In the genomic region with DNA sequence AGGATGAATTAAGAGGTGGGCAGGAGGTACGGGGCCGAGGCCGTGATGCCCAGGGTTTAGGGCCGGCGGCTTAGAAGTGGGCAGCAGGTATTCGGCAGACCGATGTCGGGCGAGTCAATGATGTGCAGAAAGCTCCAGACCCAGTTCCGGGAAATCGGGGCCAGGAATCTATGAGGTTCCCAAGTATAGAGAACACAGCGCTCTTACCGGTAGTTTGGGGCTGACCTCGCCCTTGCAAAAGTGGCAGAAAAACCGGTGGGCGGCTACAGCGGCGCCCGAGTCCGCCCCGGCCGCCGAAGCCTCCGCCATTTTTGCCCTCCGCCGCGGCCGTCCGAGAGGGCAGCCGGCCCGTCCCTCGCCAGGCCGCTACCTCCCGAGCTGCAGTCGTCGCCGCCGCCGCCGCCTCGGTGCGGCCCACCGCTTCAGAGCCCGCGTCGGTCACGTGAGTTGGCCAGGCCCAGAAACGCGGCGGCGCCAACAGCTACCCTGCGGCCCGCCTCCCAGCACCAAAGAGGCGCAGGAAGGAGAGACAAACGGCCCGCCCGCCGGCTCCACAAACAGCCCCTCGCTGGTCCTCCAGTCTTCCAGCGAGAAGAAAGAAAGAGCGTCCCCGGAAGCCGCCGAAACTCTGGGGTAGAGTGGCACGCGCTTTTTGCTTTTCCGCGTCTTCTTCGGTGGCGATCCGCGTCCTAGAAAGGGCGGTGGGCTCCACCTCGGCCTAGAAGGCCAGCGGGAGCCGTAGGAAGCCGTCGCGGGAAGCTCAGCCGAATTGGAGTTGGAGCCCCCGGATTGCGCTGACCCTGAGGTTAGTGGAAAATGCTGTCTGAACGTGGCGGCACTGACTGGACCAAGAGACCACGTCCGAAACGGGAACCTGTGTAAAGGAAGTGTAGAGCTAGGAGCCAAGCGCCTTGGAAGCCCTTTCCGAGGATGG, we compare ENCODE assay signal across 1 cellular context.
TF ChIP-seq lines count a peak whose summit lies in the region.

A gene with protein sequence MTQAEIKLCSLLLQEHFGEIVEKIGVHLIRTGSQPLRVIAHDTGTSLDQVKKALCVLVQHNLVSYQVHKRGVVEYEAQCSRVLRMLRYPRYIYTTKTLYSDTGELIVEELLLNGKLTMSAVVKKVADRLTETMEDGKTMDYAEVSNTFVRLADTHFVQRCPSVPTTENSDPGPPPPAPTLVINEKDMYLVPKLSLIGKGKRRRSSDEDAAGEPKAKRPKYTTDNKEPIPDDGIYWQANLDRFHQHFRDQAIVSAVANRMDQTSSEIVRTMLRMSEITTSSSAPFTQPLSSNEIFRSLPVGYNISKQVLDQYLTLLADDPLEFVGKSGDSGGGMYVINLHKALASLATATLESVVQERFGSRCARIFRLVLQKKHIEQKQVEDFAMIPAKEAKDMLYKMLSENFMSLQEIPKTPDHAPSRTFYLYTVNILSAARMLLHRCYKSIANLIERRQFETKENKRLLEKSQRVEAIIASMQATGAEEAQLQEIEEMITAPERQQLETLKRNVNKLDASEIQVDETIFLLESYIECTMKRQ (plus strand): TSS at position 636 of the 934 bp plus-strand sequence. CDS start 1,577 bp downstream, outside the sequence.
A gene (minus strand): TSS at position 531 of the 934 bp plus-strand sequence. CDS start 222 bp downstream, at position 309.

TF ChIP-seq in HepG2, 621 proteins besides CTCF, POLR2A, EP300 and RAD21 (continued from another document and continues in another):
- TF ChIP-seq, protein P1, sequence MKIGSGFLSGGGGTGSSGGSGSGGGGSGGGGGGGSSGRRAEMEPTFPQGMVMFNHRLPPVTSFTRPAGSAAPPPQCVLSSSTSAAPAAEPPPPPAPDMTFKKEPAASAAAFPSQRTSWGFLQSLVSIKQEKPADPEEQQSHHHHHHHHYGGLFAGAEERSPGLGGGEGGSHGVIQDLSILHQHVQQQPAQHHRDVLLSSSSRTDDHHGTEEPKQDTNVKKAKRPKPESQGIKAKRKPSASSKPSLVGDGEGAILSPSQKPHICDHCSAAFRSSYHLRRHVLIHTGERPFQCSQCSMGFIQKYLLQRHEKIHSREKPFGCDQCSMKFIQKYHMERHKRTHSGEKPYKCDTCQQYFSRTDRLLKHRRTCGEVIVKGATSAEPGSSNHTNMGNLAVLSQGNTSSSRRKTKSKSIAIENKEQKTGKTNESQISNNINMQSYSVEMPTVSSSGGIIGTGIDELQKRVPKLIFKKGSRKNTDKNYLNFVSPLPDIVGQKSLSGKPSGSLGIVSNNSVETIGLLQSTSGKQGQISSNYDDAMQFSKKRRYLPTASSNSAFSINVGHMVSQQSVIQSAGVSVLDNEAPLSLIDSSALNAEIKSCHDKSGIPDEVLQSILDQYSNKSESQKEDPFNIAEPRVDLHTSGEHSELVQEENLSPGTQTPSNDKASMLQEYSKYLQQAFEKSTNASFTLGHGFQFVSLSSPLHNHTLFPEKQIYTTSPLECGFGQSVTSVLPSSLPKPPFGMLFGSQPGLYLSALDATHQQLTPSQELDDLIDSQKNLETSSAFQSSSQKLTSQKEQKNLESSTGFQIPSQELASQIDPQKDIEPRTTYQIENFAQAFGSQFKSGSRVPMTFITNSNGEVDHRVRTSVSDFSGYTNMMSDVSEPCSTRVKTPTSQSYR (CRISPR knock-in tag; IDR thresholded peaks at IDR 0.05; ENCODE audit: borderline replicate concordance) = peak; percentile 4; the same call in 1 of the 2 replicates
- no peak for TF ChIP-seq MTF2 (CRISPR knock-in tag; IDR thresholded peaks at IDR 0.05; ENCODE audit: borderline replicate concordance)
- TF ChIP-seq SUZ12 (IDR thresholded peaks at IDR 0.05; ENCODE audit: low read depth, low read length) = no peak
- TF ChIP-seq RAD51 (IDR thresholded peaks at IDR 0.05; ENCODE audit: borderline replicate concordance) = peak; percentile 10; the same call in 1 of the 2 replicates
- TF ChIP-seq, protein P2, sequence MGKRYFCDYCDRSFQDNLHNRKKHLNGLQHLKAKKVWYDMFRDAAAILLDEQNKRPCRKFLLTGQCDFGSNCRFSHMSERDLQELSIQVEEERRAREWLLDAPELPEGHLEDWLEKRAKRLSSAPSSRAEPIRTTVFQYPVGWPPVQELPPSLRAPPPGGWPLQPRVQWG (CRISPR knock-in tag; IDR thresholded peaks at IDR 0.05; ENCODE audit: borderline replicate concordance, low read depth) = no peak
- no peak for TF ChIP-seq ZBTB8A (CRISPR knock-in tag; IDR thresholded peaks at IDR 0.05; ENCODE audit: borderline replicate concordance, low read depth)
- no peak for TF ChIP-seq IRX3 (CRISPR knock-in tag; IDR thresholded peaks at IDR 0.05; ENCODE audit: borderline replicate concordance, low read depth)
- TF ChIP-seq ZNF567 (CRISPR knock-in tag; IDR thresholded peaks at IDR 0.05; ENCODE audit: borderline replicate concordance) = no peak
- TF ChIP-seq FOXK2 (IDR thresholded peaks at IDR 0.05) = no peak
- TF ChIP-seq, protein P3, sequence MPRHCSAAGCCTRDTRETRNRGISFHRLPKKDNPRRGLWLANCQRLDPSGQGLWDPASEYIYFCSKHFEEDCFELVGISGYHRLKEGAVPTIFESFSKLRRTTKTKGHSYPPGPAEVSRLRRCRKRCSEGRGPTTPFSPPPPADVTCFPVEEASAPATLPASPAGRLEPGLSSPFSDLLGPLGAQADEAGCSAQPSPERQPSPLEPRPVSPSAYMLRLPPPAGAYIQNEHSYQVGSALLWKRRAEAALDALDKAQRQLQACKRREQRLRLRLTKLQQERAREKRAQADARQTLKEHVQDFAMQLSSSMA (CRISPR knock-in tag; IDR thresholded peaks at IDR 0.05) = no peak
- no peak for TF ChIP-seq ZNF235 (CRISPR knock-in tag; IDR thresholded peaks at IDR 0.05; ENCODE audit: borderline replicate concordance)
- no peak for TF ChIP-seq SNAI1 (CRISPR knock-in tag; IDR thresholded peaks at IDR 0.05; ENCODE audit: borderline replicate concordance)
- no peak for TF ChIP-seq RFX1 (IDR thresholded peaks at IDR 0.05)
- TF ChIP-seq ZNF746 (CRISPR knock-in tag; IDR thresholded peaks at IDR 0.05) = no peak; the same call in 1 of the 2 replicates
- peak; percentile 86 for TF ChIP-seq ZNF335 (CRISPR knock-in tag; IDR thresholded peaks at IDR 0.05)
- no peak for TF ChIP-seq MTF1 (CRISPR knock-in tag; IDR thresholded peaks at IDR 0.05)
- TF ChIP-seq GABPB1 (CRISPR knock-in tag; IDR thresholded peaks at IDR 0.05) = peak; percentile 96
- peak; percentile 67; the same call in 1 of the 2 replicates for TF ChIP-seq ZNF430 (CRISPR knock-in tag; IDR thresholded peaks at IDR 0.05)
- TF ChIP-seq ZNF143 (CRISPR knock-in tag; IDR thresholded peaks at IDR 0.05) = peak; percentile 50; the same call in 1 of the 2 replicates
- TF ChIP-seq ZNF329 (CRISPR knock-in tag; IDR thresholded peaks at IDR 0.05; ENCODE audit: low read depth) = 0 out of 2 replicates have a peak, but pooled peaks have one; percentile 40
- TF ChIP-seq YEATS2 (CRISPR knock-in tag; IDR thresholded peaks at IDR 0.05; ENCODE audit: borderline replicate concordance) = peak; percentile 91
- TF ChIP-seq ZNF558 (CRISPR knock-in tag; IDR thresholded peaks at IDR 0.05; ENCODE audit: borderline replicate concordance) = no peak
- TF ChIP-seq, protein P4, sequence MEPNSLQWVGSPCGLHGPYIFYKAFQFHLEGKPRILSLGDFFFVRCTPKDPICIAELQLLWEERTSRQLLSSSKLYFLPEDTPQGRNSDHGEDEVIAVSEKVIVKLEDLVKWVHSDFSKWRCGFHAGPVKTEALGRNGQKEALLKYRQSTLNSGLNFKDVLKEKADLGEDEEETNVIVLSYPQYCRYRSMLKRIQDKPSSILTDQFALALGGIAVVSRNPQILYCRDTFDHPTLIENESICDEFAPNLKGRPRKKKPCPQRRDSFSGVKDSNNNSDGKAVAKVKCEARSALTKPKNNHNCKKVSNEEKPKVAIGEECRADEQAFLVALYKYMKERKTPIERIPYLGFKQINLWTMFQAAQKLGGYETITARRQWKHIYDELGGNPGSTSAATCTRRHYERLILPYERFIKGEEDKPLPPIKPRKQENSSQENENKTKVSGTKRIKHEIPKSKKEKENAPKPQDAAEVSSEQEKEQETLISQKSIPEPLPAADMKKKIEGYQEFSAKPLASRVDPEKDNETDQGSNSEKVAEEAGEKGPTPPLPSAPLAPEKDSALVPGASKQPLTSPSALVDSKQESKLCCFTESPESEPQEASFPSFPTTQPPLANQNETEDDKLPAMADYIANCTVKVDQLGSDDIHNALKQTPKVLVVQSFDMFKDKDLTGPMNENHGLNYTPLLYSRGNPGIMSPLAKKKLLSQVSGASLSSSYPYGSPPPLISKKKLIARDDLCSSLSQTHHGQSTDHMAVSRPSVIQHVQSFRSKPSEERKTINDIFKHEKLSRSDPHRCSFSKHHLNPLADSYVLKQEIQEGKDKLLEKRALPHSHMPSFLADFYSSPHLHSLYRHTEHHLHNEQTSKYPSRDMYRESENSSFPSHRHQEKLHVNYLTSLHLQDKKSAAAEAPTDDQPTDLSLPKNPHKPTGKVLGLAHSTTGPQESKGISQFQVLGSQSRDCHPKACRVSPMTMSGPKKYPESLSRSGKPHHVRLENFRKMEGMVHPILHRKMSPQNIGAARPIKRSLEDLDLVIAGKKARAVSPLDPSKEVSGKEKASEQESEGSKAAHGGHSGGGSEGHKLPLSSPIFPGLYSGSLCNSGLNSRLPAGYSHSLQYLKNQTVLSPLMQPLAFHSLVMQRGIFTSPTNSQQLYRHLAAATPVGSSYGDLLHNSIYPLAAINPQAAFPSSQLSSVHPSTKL (CRISPR knock-in tag; IDR thresholded peaks at IDR 0.05) = peak; percentile 38; the same call in 1 of the 2 replicates
- TF ChIP-seq, protein P5, sequence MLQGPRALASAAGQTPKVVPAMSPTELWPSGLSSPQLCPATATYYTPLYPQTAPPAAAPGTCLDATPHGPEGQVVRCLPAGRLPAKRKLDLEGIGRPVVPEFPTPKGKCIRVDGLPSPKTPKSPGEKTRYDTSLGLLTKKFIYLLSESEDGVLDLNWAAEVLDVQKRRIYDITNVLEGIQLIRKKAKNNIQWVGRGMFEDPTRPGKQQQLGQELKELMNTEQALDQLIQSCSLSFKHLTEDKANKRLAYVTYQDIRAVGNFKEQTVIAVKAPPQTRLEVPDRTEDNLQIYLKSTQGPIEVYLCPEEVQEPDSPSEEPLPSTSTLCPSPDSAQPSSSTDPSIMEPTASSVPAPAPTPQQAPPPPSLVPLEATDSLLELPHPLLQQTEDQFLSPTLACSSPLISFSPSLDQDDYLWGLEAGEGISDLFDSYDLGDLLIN (CRISPR knock-in tag; IDR thresholded peaks at IDR 0.05; ENCODE audit: borderline replicate concordance) = peak; percentile 88; the same call in 1 of the 2 replicates
- 0 out of 2 replicates have a peak, but pooled peaks have one; percentile 37 for TF ChIP-seq BRCA1 (CRISPR knock-in tag; IDR thresholded peaks at IDR 0.05)
- no peak for TF ChIP-seq ZNF841 (CRISPR knock-in tag; IDR thresholded peaks at IDR 0.05; ENCODE audit: borderline replicate concordance)
- peak; percentile 37; the same call in 1 of the 2 replicates for TF ChIP-seq ERF (CRISPR knock-in tag; IDR thresholded peaks at IDR 0.05)
- TF ChIP-seq TOPORS (CRISPR knock-in tag; IDR thresholded peaks at IDR 0.05) = peak; percentile 76; the same call in 1 of the 2 replicates
- TF ChIP-seq NR2F2 (IDR thresholded peaks at IDR 0.05; ENCODE audit: borderline replicate concordance, low read depth) = peak; percentile 55; the same call in 1 of the 2 replicates
- TF ChIP-seq, protein P6, sequence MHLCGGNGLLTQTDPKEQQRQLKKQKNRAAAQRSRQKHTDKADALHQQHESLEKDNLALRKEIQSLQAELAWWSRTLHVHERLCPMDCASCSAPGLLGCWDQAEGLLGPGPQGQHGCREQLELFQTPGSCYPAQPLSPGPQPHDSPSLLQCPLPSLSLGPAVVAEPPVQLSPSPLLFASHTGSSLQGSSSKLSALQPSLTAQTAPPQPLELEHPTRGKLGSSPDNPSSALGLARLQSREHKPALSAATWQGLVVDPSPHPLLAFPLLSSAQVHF (CRISPR knock-in tag; IDR thresholded peaks at IDR 0.05) = no peak
- TF ChIP-seq CCDC6 (CRISPR knock-in tag; IDR thresholded peaks at IDR 0.05) = peak; percentile 73
- TF ChIP-seq, protein P7, sequence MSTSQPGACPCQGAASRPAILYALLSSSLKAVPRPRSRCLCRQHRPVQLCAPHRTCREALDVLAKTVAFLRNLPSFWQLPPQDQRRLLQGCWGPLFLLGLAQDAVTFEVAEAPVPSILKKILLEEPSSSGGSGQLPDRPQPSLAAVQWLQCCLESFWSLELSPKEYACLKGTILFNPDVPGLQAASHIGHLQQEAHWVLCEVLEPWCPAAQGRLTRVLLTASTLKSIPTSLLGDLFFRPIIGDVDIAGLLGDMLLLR (CRISPR knock-in tag; IDR thresholded peaks at IDR 0.05) = peak; percentile 63; the same call in 1 of the 2 replicates
- TF ChIP-seq, protein P8, sequence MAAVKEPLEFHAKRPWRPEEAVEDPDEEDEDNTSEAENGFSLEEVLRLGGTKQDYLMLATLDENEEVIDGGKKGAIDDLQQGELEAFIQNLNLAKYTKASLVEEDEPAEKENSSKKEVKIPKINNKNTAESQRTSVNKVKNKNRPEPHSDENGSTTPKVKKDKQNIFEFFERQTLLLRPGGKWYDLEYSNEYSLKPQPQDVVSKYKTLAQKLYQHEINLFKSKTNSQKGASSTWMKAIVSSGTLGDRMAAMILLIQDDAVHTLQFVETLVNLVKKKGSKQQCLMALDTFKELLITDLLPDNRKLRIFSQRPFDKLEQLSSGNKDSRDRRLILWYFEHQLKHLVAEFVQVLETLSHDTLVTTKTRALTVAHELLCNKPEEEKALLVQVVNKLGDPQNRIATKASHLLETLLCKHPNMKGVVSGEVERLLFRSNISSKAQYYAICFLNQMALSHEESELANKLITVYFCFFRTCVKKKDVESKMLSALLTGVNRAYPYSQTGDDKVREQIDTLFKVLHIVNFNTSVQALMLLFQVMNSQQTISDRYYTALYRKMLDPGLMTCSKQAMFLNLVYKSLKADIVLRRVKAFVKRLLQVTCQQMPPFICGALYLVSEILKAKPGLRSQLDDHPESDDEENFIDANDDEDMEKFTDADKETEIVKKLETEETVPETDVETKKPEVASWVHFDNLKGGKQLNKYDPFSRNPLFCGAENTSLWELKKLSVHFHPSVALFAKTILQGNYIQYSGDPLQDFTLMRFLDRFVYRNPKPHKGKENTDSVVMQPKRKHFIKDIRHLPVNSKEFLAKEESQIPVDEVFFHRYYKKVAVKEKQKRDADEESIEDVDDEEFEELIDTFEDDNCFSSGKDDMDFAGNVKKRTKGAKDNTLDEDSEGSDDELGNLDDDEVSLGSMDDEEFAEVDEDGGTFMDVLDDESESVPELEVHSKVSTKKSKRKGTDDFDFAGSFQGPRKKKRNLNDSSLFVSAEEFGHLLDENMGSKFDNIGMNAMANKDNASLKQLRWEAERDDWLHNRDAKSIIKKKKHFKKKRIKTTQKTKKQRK (IDR thresholded peaks at IDR 0.05; ENCODE audit: low read length) = no peak
- no peak for TF ChIP-seq ZFP82 (CRISPR knock-in tag; IDR thresholded peaks at IDR 0.05; ENCODE audit: borderline replicate concordance)
- no peak for TF ChIP-seq TBX3 (IDR thresholded peaks at IDR 0.05; ENCODE audit: borderline replicate concordance)
- TF ChIP-seq KMT2A (CRISPR knock-in tag; IDR thresholded peaks at IDR 0.05) = peak; percentile 94
- TF ChIP-seq HNRNPH1 (optimal IDR thresholded peaks at IDR 0.05; ENCODE audit: low read depth, low read length) = no peak
- no peak for TF ChIP-seq ZNF546 (CRISPR knock-in tag; conservative IDR thresholded peaks at IDR 0.05)
- no peak for TF ChIP-seq EZH2 (conservative IDR thresholded peaks at IDR 0.05; ENCODE audit: low read depth, low read length)
- TF ChIP-seq ZNF441 (CRISPR knock-in tag; IDR thresholded peaks at IDR 0.05; ENCODE audit: borderline replicate concordance) = peak; percentile 72; the same call in 1 of the 2 replicates
